Comparison of ENCODE assay signal across 27 cellular contexts in the genomic region with DNA sequence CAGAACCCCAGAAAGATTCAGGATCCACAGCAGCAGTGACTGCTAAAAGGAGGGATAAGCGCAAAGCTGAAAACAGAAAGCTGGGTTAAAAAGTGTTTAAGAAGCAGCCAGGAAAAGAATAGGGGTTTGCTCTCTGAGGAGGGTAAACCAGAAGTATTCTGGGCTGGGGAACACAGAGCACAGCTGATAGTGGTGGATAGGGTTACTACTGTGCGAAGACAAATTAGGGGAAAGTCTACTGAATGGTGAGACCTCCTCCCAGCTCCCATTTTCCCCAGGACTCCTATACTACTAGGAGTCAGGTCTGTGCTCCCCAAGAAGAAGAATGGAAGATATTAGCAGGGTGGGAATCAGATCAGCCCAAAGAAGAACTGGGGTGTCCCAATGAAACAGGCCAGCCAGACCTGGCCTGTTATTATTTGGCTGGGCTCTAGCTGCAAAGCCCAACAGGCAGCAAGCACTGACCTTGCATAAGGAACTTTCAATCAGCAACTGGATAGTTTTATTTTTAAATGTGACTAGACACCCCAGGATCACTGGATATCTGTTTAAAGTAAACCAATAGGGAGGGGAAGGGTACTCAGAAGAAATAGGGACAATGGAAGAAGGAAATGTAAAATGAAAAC. TPM values are rescaled to one million over a fixed set of nuclear protein-coding genes. Genes with fewer than 3 reads are reported as not detected.
A peak's percentile ranks its signal among the peaks of the same experiment; 100 is the strongest.
DNase-seq lines count a peak whose midpoint lies in the region; ATAC-seq, FAIRE-seq and TF ChIP-seq lines count a peak whose summit lies in the region.
"Had no signal": no experiment of that assay in that cellular context is flagged by ENCODE, and none has a peak within 500 bp of the region (broad histone marks: within the 10 kb centered on the region; RNA-seq: fewer than 3 reads in every experiment).

No MANE protein-coding gene starts in this region.

- H3K9me3 Mint-ChIP-seq in neural progenitor cell = peaks cover 3% of the 10 kb centered on the region
- no peaks in the 10 kb centered on the region for H3K9me3 Mint-ChIP-seq in CD4-positive, alpha-beta T cell
- H3K9me3 Mint-ChIP-seq: CD4-positive, alpha-beta memory T cell had no signal

- peak; percentile 62 for ATAC-seq in Right ventricle myocardium inferior
- peak in 5 of 8 donors; percentile 34 to 91 (median 57) for ATAC-seq in heart right ventricle
- no peak for ATAC-seq in CD4-positive, alpha-beta T cell (ENCODE audit: poor library complexity)
- ATAC-seq in GM18505 (IDR thresholded peaks at IDR 0.05; ENCODE audit: unreplicated experiment) = no peak
- ATAC-seq: HepG2, K562 had no signal

- H3K27me3 ChIP-seq in heart right ventricle (no peaks in the 10 kb centered on the region), neural progenitor cell (no peaks in the 10 kb centered on the region)
- no peaks in the 10 kb centered on the region for H3K27me3 ChIP-seq in CD4-positive, alpha-beta T cell (ENCODE audit: control insufficient read depth, insufficient read depth, low read length)
- H3K27me3 ChIP-seq: BLaER1 had no signal

- H3K27me3 Mint-ChIP-seq in neural progenitor cell (ENCODE audit: insufficient read depth, low read depth) = peaks cover 2% of the 10 kb centered on the region
- peaks cover 5% of the 10 kb centered on the region for H3K27me3 Mint-ChIP-seq in CD4-positive, alpha-beta T cell
- H3K27me3 Mint-ChIP-seq: CD4-positive, alpha-beta memory T cell had no signal

- no peak overlapping the region for H3K4me3 Mint-ChIP-seq in neural progenitor cell
- no peak overlapping the region for H3K4me3 Mint-ChIP-seq in CD4-positive, alpha-beta T cell
- H3K4me3 Mint-ChIP-seq: CD4-positive, alpha-beta memory T cell had no signal

- TF ChIP-seq POLR2A in GM18505 (IDR thresholded peaks at IDR 0.05; ENCODE audit: borderline replicate concordance, extremely low read depth, insufficient read depth, insufficient read length) = no peak

- H3K4me2 ChIP-seq in neural progenitor cell = no peak overlapping the region
- H3K4me2 ChIP-seq: BLaER1 had no signal

- H3K4me3 ChIP-seq in heart right ventricle (no peak overlapping the region), neural progenitor cell (no peak overlapping the region), kidney (ENCODE audit: low read length in 2 of 2) (no peak overlapping the region)
- H3K4me3 ChIP-seq: BLaER1, K562 had no signal

- H3K9ac ChIP-seq in neural progenitor cell (no peak overlapping the region), kidney (ENCODE audit: low read length in 2 of 2) (no peak overlapping the region)
- H3K9ac ChIP-seq: BLaER1 had no signal

- CTCF ChIA-PET in CD4-positive, alpha-beta T cell (lab: Charles Lee) = interaction anchor here (1.0 kb wide), 1 partner anchor 12 kb away, joined by 3 read pairs; no protein-coding TSS in a partner anchor

- no peaks in the 10 kb centered on the region for H4K20me1 ChIP-seq in neural progenitor cell (ENCODE audit: low read depth)
- H4K20me1 ChIP-seq: BLaER1 had no signal

- H3K9me3 ChIP-seq in heart right ventricle = no peaks in the 10 kb centered on the region
- no peaks in the 10 kb centered on the region for H3K9me3 ChIP-seq in neural progenitor cell (ENCODE audit: low read depth)
- H3K9me3 ChIP-seq in CD4-positive, alpha-beta T cell (ENCODE audit: control insufficient read depth, low read length) = no peaks in the 10 kb centered on the region
- H3K9me3 ChIP-seq in kidney (ENCODE audit: control insufficient read depth in 1 of 2, low read length in 2 of 2) = peaks cover 0 to 3% of the 10 kb centered on the region in 2 donors
- H3K9me3 ChIP-seq: BLaER1 had no signal

- no peak overlapping the region for H3K27ac Mint-ChIP-seq in neural progenitor cell
- no peak overlapping the region for H3K27ac Mint-ChIP-seq in CD4-positive, alpha-beta T cell
- H3K27ac Mint-ChIP-seq: CD4-positive, alpha-beta memory T cell had no signal

- H3K4me1 Mint-ChIP-seq in neural progenitor cell = no peaks in the 10 kb centered on the region
- H3K4me1 Mint-ChIP-seq in CD4-positive, alpha-beta T cell (ENCODE audit: low read depth) = no peaks in the 10 kb centered on the region
- H3K4me1 Mint-ChIP-seq: CD4-positive, alpha-beta memory T cell had no signal

- peak overlapping the region; percentile 81 for H2AFZ ChIP-seq in neural progenitor cell (replicated peaks)

- H3K36me3 ChIP-seq in heart right ventricle = no peaks in the 10 kb centered on the region
- no peaks in the 10 kb centered on the region for H3K36me3 ChIP-seq in neural progenitor cell
- H3K36me3 ChIP-seq in kidney (ENCODE audit: control insufficient read depth in 1 of 2, insufficient read depth in 2 of 2, low read length in 2 of 2) = no peaks in the 10 kb centered on the region
- H3K36me3 ChIP-seq: BLaER1 had no signal

- no peak for FAIRE-seq in kidney (lab: Jason Lieb, UNC)
- FAIRE-seq: GM12892, GM18507, HepG2, K562, RCC 7860 had no signal

- H3K27ac ChIP-seq in heart right ventricle (no peak overlapping the region), neural progenitor cell (peak overlapping the region; percentile 38), kidney (ENCODE audit: low read depth in 2 of 2, low read length in 2 of 2) (no peak overlapping the region)
- no peak overlapping the region for H3K27ac ChIP-seq in CD4-positive, alpha-beta T cell (ENCODE audit: low read depth, low read length)
- H3K27ac ChIP-seq: 22Rv1, BLaER1 had no signal

- DNase-seq in Right ventricle myocardium inferior (ENCODE audit: missing footprints) = no peak
- DNase-seq in cardiac septum (ENCODE audit: low spot score) = no peak
- DNase-seq in heart right ventricle = no peak
- peak; percentile 3 for DNase-seq in neural progenitor cell (ENCODE audit: low spot score)
- DNase-seq in CD4-positive, alpha-beta T cell = no peak
- no peak for DNase-seq in NCI-H510A treated with DMSO at 0.1 percent for 48 hours (lab: John Stamatoyannopoulos, UW)
- no peak for DNase-seq in kidney
- DNase-seq: ACHN; CD4-positive, alpha-beta memory T cell; DMS153; GOT3; MM.1S; NCI-H1048; NCI-H1417 treated with DMSO at 0.1 percent for 48 hours; NCI-H187; NCI-H446; NCI-H526 treated with DMSO at 0.1 percent for 48 hours; OCI-M1 had no signal

- TF ChIP-seq CTCF in heart right ventricle (IDR thresholded peaks at IDR 0.05) (no peak), neural progenitor cell (IDR thresholded peaks at IDR 0.05) (no peak), kidney (IDR thresholded peaks at IDR 0.05; ENCODE audit: borderline replicate concordance, extremely low read depth, insufficient read depth) (no peak)
- TF ChIP-seq CTCF in CD4-positive, alpha-beta T cell (IDR thresholded peaks at IDR 0.05) = no peak

- H3K36me3 Mint-ChIP-seq in neural progenitor cell = no peaks in the 10 kb centered on the region
- H3K36me3 Mint-ChIP-seq in CD4-positive, alpha-beta T cell (ENCODE audit: low read depth) = no peaks in the 10 kb centered on the region
- H3K36me3 Mint-ChIP-seq: CD4-positive, alpha-beta memory T cell had no signal

- POLR2A ChIA-PET in CD4-positive, alpha-beta T cell (lab: Charles Lee) = no interaction called here

- WGBS in heart right ventricle, 2 donors = 95 to 100% methylated on average over 2 of the region's 2 CpGs

- H3K4me1 ChIP-seq in heart right ventricle (peaks cover 0 to 13% (median 0%) of the 10 kb centered on the region in 9 donors), neural progenitor cell (no peaks in the 10 kb centered on the region), kidney (ENCODE audit: control insufficient read depth in 1 of 2, insufficient read depth in 1 of 2, low read depth in 1 of 2, low read length in 2 of 2) (no peaks in the 10 kb centered on the region)
- H3K4me1 ChIP-seq: BLaER1 had no signal

- no peaks in the 10 kb centered on the region for H3F3A ChIP-seq in neural progenitor cell (ENCODE audit: low read depth)

- intact Hi-C loops in Right ventricle myocardium inferior (cut with DNase I) = no loop called here
- intact Hi-C loops in cardiac septum (cut with DNase I) = no loop called here
- intact Hi-C loops in heart right ventricle (cut with DNase I) = no loop called here
- intact Hi-C loops in CD4-positive, alpha-beta T cell (cut with DNase I, micrococcal nuclease) = no loop called here
- intact Hi-C loops in kidney (cut with DNase I) = no loop called here

- H3K79me2 ChIP-seq in neural progenitor cell (ENCODE audit: low read depth) = no peaks in the 10 kb centered on the region

RNA-seq across cellular contexts. Expression of a gene that starts 43.5 kb away (rescaled TPM):
- total RNA-seq in Right ventricle myocardium inferior (2.0 TPM), cardiac septum (not detected), heart right ventricle (1 to 10 TPM in 1 of 10 donors, under 1 TPM in 9; 0.13 to 1.2 (median 0.41) TPM), neural progenitor cell (ENCODE audit: low replicate concordance) (0.28 TPM in 1 of 2 replicates, not detected in the other), kidney (not detected)
- polyA plus RNA-seq in heart right ventricle (under 1 TPM in 1 of 2 donors, not detected in 1; 0.22 TPM), kidney (ENCODE audit: insufficient read depth, low read depth, low replicate concordance) (not detected)
- total RNA-seq in CD4-positive, alpha-beta T cell = not detected
- total RNA-seq: CD4-positive, alpha-beta memory T cell; Daoy; HepG2; K562 had no signal
- polyA plus RNA-seq: CD4-positive, alpha-beta memory T cell; HepG2; K562 had no signal

Comparison
In these comparisons a context has a peak if more than half of its experiments do, and no peak if none do; other contexts are left out.
1. ATAC-seq: peak in Right ventricle myocardium inferior (single experiment) and heart right ventricle (5 of 8); none in CD4-positive, alpha-beta T cell (single experiment) and GM18505 (single experiment).